In the genomic region with DNA sequence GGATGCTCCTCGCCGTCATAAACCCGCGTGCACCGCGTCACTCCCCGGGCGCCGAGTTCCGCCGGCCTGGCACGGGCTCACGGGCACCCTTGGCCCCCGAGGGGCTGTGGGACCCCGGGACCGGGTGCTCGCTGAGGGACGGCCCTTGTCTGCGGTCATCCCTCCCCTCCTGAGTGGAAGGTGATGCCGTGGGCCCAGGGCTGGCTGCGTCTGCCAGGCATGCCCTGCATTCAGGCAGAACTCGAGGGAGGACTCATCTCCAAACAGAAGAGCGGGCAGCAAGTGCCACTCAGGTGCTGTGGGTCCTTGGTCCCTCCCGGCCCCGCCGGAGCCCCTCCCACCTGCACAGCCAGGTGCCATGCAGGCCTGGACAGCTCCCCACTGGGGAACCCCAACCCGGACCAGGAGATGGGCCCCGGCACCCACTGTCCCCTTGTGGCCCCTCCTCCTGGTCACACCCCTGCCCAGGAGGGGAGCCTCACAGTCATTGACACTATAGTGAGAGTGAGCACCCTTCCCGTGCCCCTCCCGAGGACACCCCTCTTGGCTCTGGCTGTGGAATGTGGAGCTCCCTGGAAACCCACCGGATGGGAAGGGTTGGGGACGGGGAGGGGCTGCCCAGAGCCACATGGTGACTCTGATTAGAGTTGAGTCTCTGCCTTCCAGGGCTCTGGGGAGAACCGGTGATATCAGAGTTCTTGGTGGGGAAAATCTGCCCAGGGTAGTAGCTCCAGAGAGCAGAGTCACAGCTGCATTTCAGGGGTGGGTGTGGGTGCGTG, we compare ENCODE assay signal across 21 cellular contexts.
A peak's percentile ranks its signal among the peaks of the same experiment; 100 is the strongest.
DNase-seq lines count a peak whose midpoint lies in the region; ATAC-seq, FAIRE-seq and TF ChIP-seq lines count a peak whose summit lies in the region.
"Had no signal": no experiment of that assay in that cellular context is flagged by ENCODE, and none has a peak within 500 bp of the region (broad histone marks: within the 10 kb centered on the region; RNA-seq: fewer than 3 reads in every experiment).

No MANE protein-coding gene starts in this region.

- 73 to 75% methylated on average over 34 of the region's 34 CpGs for WGBS in heart right ventricle, 2 donors
- WGBS in HepG2 (ENCODE audit: low lambda C conversion rate), result 14% methylated on average over 12 of the region's 34 CpGs
- 60 to 66% methylated on average over 32 of the region's 34 CpGs for WGBS in GM23248 (ENCODE audit: low coverage in 1 of 2, low lambda C conversion rate in 2 of 2, missing lambda C conversion rate in 2 of 2), 2 experiments

- TF ChIP-seq POLR2A in HepG2 (IDR thresholded peaks at IDR 0.05; ENCODE audit: insufficient read depth in 1 of 2, low read depth in 2 of 2, low read length in 2 of 2), result no peak

- DNase-seq in Right ventricle myocardium superior, result peak; percentile 24
- no peak for DNase-seq in heart right ventricle
- no peak for DNase-seq in SK-N-MC (ENCODE audit: low read depth, low spot score)
- DNase-seq in HepG2 (ENCODE audit: low spot score), result no peak
- no peak for DNase-seq in urothelium cell line (ENCODE audit: low spot score)
- DNase-seq in GM23248, result no peak
- DNase-seq in DMS153 (lab: John Stamatoyannopoulos, UW), result no peak
- DNase-seq: CD4-positive, CD25-positive, alpha-beta regulatory T cell; COR-L47; DMS79 treated with DMSO at 0.1 percent for 48 hours; H9; KG1; NCI-H1092; NCI-H1436; NCI-H187 treated with DMSO at 0.1 percent for 48 hours; NCI-H2107; NCI-H2227 treated with DMSO at 0.1 percent for 48 hours; NCI-H510A treated with DMSO at 0.1 percent for 48 hours; NCI-H748 treated with DMSO at 0.1 percent for 48 hours had no signal

- in situ Hi-C loops in HepG2 (cut with HindIII; ENCODE audit: extremely low pct_ligation_motif_present, low pct_unique_long_range_greater_than_20kb), result no loop called here
- in situ Hi-C loops in GM23248 (cut with MboI), result no loop called here

- CTCF ChIA-PET in HepG2 (lab: Yijun Ruan, JAX; ENCODE audit: low intra/inter-chr PET ratio, low total read pairs), result no interaction called here

- H2AFZ ChIP-seq in HepG2 (ENCODE audit: low read length), result no peak overlapping the region
- H2AFZ ChIP-seq in GM23248, result no peak overlapping the region

- no peak overlapping the region for H3K4me3 ChIP-seq in heart right ventricle
- no peak overlapping the region for H3K4me3 ChIP-seq in SK-N-MC
- no peak overlapping the region for H3K4me3 ChIP-seq in HepG2 (replicated peaks in 1 of 3; ENCODE audit: insufficient read depth in 1 of 3, low read depth in 2 of 3, low read length in 3 of 3)
- H3K4me3 ChIP-seq in GM23248, result no peak overlapping the region

- TF ChIP-seq EP300 in HepG2 (IDR thresholded peaks at IDR 0.05; ENCODE audit: low read depth in 2 of 2, low read length in 2 of 2), result no peak
- TF ChIP-seq EP300 in HepG2 (CRISPR knock-in tag; IDR thresholded peaks at IDR 0.05; ENCODE audit: borderline replicate concordance), result no peak

- no peaks in the 10 kb centered on the region for H3F3A ChIP-seq in GM23248 (ENCODE audit: insufficient read depth)

- no peak overlapping the region for H3K4me2 ChIP-seq in HepG2 (ENCODE audit: low read depth, low read length)
- H3K4me2 ChIP-seq in GM23248 (ENCODE audit: unreplicated experiment), result no peak overlapping the region

- no peaks in the 10 kb centered on the region for H3K9me2 ChIP-seq in GM23248 (ENCODE audit: insufficient read depth)

- no peaks in the 10 kb centered on the region for H3K79me2 ChIP-seq in HepG2 (ENCODE audit: insufficient read depth, low read length)
- no peaks in the 10 kb centered on the region for H3K79me2 ChIP-seq in GM23248 (ENCODE audit: insufficient read depth)

- ATAC-seq in Right ventricle myocardium superior (ENCODE audit: poor library complexity), result no peak
- no peak for ATAC-seq in heart right ventricle
- no peak for ATAC-seq in HepG2

- POLR2A ChIA-PET in HepG2 (lab: Yijun Ruan, JAX), result no interaction called here

- H3K9ac ChIP-seq in SK-N-MC (ENCODE audit: insufficient read length), result no peak overlapping the region
- H3K9ac ChIP-seq in HepG2 (ENCODE audit: insufficient read depth, low read depth, low read length), result no peak overlapping the region
- H3K9ac ChIP-seq in GM23248, result no peak overlapping the region

- peaks cover 0 to 13% (median 10%) of the 10 kb centered on the region in 9 donors for H3K4me1 ChIP-seq in heart right ventricle
- H3K4me1 ChIP-seq in HepG2 (ENCODE audit: insufficient read depth, low read length), result no peaks in the 10 kb centered on the region
- no peaks in the 10 kb centered on the region for H3K4me1 ChIP-seq in GM23248 (ENCODE audit: insufficient read depth)

- H3K27me3 ChIP-seq in heart right ventricle (peaks cover 5 to 91% (median 86%) of the 10 kb centered on the region in 7 donors), HepG2 (ENCODE audit: control insufficient read depth in 1 of 2, insufficient read depth in 2 of 2, low read length in 2 of 2) (peaks cover 28 to 89% of the 10 kb centered on the region in 2 experiments), GM23248 (replicated peaks; ENCODE audit: insufficient read depth) (peaks cover 24% of the 10 kb centered on the region; the same call in 1 of the 2 replicates)

- FAIRE-seq in HepG2 (lab: Jason Lieb, UNC), result no peak
- FAIRE-seq in urothelium cell line (lab: Jason Lieb, UNC), result peak; percentile 84
- FAIRE-seq: A204.1 had no signal

- TF ChIP-seq CTCF in heart right ventricle (IDR thresholded peaks at IDR 0.05), result no peak
- no peak for TF ChIP-seq CTCF in HepG2 (CRISPR knock-in tag; IDR thresholded peaks at IDR 0.05)

- no TSS peak for BruUV-seq in HepG2 (replicated peaks; lab: Mats Ljungman, UMichigan)

- H3K36me3 ChIP-seq in heart right ventricle, result no peaks in the 10 kb centered on the region
- H3K36me3 ChIP-seq in SK-N-MC (ENCODE audit: insufficient read depth, low read length), result no peaks in the 10 kb centered on the region
- no peaks in the 10 kb centered on the region for H3K36me3 ChIP-seq in HepG2 (replicated peaks in 1 of 2; ENCODE audit: control insufficient read depth in 1 of 2, insufficient read depth in 2 of 2, low read length in 2 of 2)
- no peaks in the 10 kb centered on the region for H3K36me3 ChIP-seq in GM23248 (ENCODE audit: low read depth)

- TF ChIP-seq RAD21 in HepG2 (CRISPR knock-in tag; IDR thresholded peaks at IDR 0.05), result no peak

- H3K9me3 ChIP-seq in heart right ventricle (no peaks in the 10 kb centered on the region), SK-N-MC (ENCODE audit: low read depth, low read length) (no peaks in the 10 kb centered on the region), HepG2 (ENCODE audit: low read length) (no peaks in the 10 kb centered on the region), GM23248 (ENCODE audit: low read depth) (no peaks in the 10 kb centered on the region)

- intact Hi-C loops in Right ventricle myocardium superior (cut with DNase I), result no loop called here
- intact Hi-C loops in heart right ventricle (cut with DNase I), result no loop called here
- intact Hi-C loops in HepG2 (cut with micrococcal nuclease; ENCODE audit: unreplicated experiment), result no loop called here

- no peaks in the 10 kb centered on the region for H4K20me1 ChIP-seq in HepG2 (ENCODE audit: insufficient read depth, low read length)
- no peaks in the 10 kb centered on the region for H4K20me1 ChIP-seq in GM23248 (ENCODE audit: insufficient read depth)

- H3K27ac ChIP-seq in heart right ventricle, result no peak overlapping the region
- 0 out of 2 replicates have a peak overlapping the region, but pooled peaks have one; percentile 36 for H3K27ac ChIP-seq in SK-N-MC
- H3K27ac ChIP-seq in HepG2 (ENCODE audit: extremely low read length, insufficient read depth, low read length), result no peak overlapping the region
- no peak overlapping the region for H3K27ac ChIP-seq in GM23248
- H3K27ac ChIP-seq: RWPE1 had no signal

TF ChIP-seq in HepG2, 621 proteins besides CTCF, POLR2A, EP300 and RAD21:
- TF ChIP-seq TBL1XR1 (IDR thresholded peaks at IDR 0.05; ENCODE audit: borderline replicate concordance, low read length, partially characterized antibody) (no peak), ZSCAN31 (CRISPR knock-in tag; IDR thresholded peaks at IDR 0.05; ENCODE audit: low read depth) (no peak), ZNF660 (CRISPR knock-in tag; IDR thresholded peaks at IDR 0.05; ENCODE audit: borderline replicate concordance, low read depth) (no peak), CREB1 (IDR thresholded peaks at IDR 0.05) (peak; percentile 56; the same call in 1 of the 2 replicates), CREB1 (CRISPR knock-in tag; IDR thresholded peaks at IDR 0.05) (no peak)
